In the genomic region with DNA sequence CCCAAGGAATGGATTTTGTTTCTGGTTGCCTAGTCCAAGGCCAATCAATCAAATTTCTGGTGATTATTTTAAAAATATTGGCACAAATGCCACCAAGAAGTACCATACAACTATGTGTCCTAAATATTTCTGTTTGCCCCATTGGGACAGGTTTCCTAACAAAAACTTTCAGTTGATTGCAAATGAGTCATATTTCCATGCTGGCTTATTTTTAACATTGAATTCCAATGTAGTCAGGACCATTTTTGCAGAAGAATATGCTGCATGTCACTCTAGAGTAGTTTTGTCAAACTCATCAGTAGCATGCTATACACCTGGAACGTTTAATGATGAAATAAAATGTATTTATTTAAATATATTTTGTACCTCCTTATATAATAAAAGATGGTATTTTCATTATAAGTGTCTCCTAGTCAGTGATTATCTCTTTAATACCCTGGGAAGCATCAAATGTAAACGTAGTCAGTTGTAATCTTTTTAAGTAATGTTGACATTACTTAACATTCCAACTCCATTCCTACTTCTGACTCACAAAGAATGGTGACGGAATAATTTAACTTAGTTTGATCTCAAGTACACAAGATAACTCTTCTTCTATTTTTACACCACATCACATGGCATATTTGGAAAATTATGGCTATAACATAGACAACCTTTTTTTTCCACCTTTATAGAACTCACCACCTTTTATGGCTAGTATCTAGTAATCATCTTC, we compare ENCODE assay signal across 20 cellular contexts. TPM values are rescaled to one million over a fixed set of nuclear protein-coding genes. Genes with fewer than 3 reads are reported as not detected.
DNase-seq lines count a peak whose midpoint lies in the region; ATAC-seq, FAIRE-seq and TF ChIP-seq lines count a peak whose summit lies in the region.
"Had no signal": no experiment of that assay in that cellular context is flagged by ENCODE, and none has a peak within 500 bp of the region (broad histone marks: within the 10 kb centered on the region; RNA-seq: fewer than 3 reads in every experiment).

No MANE protein-coding gene starts in this region.

- H3K36me3 ChIP-seq in SJSA1 (no peaks in the 10 kb centered on the region), fibroblast of lung (ENCODE audit: control insufficient read depth, insufficient read depth, low read length) (no peaks in the 10 kb centered on the region)
- H3K36me3 ChIP-seq: BLaER1 treated with 17β-estradiol and CSF1 and Interleukin-3, amounts not matched to agents 10 nM and 100 nM; gastrocnemius medialis; neural progenitor cell had no signal

- no peak for TF ChIP-seq CTCF in fibroblast of lung (conservative IDR thresholded peaks at IDR 0.05 in 1 of 2, IDR thresholded peaks at IDR 0.05 in 1 of 2; ENCODE audit: low read depth in 1 of 2, low read length in 2 of 2)

- H3K27ac Mint-ChIP-seq in activated naive CD8-positive, alpha-beta T cell treated with anti-CD3 and anti-CD28 coated beads for 36 hours = no peak overlapping the region
- H3K27ac Mint-ChIP-seq: activated T-helper 17 cell treated with anti-CD3 and anti-CD28 coated beads, Interleukin-2, amount 50 U/mL, for 72 hours; effector memory CD8-positive, alpha-beta T cell; GM23338; neural progenitor cell; stimulated activated memory B cell treated with anti-CD40 and anti-IgM and Interleukin-4, amounts not matched to agents 10 μg/mL and 1 μg/mL and 100 μg/mL, for 72 hours had no signal

- no peaks in the 10 kb centered on the region for H3K9me3 Mint-ChIP-seq in activated naive CD8-positive, alpha-beta T cell treated with anti-CD3 and anti-CD28 coated beads for 36 hours
- H3K9me3 Mint-ChIP-seq: GM23338; neural progenitor cell; stimulated activated memory B cell treated with anti-CD40 and anti-IgM and Interleukin-4, amounts not matched to agents 10 μg/mL and 1 μg/mL and 100 μg/mL, for 72 hours had no signal

- no peaks in the 10 kb centered on the region for H3K4me1 Mint-ChIP-seq in activated naive CD8-positive, alpha-beta T cell treated with anti-CD3 and anti-CD28 coated beads for 36 hours
- H3K4me1 Mint-ChIP-seq: activated T-helper 17 cell treated with anti-CD3 and anti-CD28 coated beads, Interleukin-2, amount 50 U/mL, for 72 hours; stimulated activated memory B cell treated with anti-CD40 and anti-IgM and Interleukin-4, amounts not matched to agents 10 μg/mL and 1 μg/mL and 100 μg/mL, for 72 hours had no signal

- H4K20me1 ChIP-seq in fibroblast of lung (ENCODE audit: control insufficient read depth, extremely low read depth, insufficient read depth, low read length) = no peaks in the 10 kb centered on the region
- H4K20me1 ChIP-seq: BLaER1 treated with 17β-estradiol and CSF1 and Interleukin-3, amounts not matched to agents 10 nM and 100 nM had no signal

- H3K4me3 ChIP-seq in SJSA1 = no peak overlapping the region
- no peak overlapping the region for H3K4me3 ChIP-seq in fibroblast of lung (replicated peaks in 1 of 4; ENCODE audit: control extremely low read depth in 1 of 4, insufficient read depth in 1 of 4, low read depth in 3 of 4, low read length in 4 of 4)
- H3K4me3 ChIP-seq in skeletal muscle cell (ENCODE audit: low read depth, low read length) = no peak overlapping the region
- H3K4me3 ChIP-seq: BLaER1 treated with 17β-estradiol and CSF1 and Interleukin-3, amounts not matched to agents 10 nM and 100 nM; gastrocnemius medialis; GM23338; neural progenitor cell had no signal

- no peak for DNase-seq in H54 (ENCODE audit: insufficient read length, low spot score)
- peak in 1 of 2 experiments; percentile 66 for DNase-seq in SJSA1 (ENCODE audit: low read depth in 1 of 2, low spot score in 2 of 2)
- DNase-seq in fibroblast of lung (ENCODE audit: low read depth in 2 of 2) = peak; percentile 73 to 77
- peak; percentile 36 for DNase-seq in skeletal muscle cell (ENCODE audit: low read depth)
- DNase-seq in NCI-H1930 (lab: John Stamatoyannopoulos, UW) = no peak
- no peak for DNase-seq in activated naive CD8-positive, alpha-beta T cell treated with anti-CD3 and anti-CD28 coated beads for 36 hours
- DNase-seq: cerebellar nuclear complex; effector memory CD8-positive, alpha-beta T cell; gastrocnemius medialis; left colon; NCI-H2029; NCI-H446 treated with DMSO at 0.1 percent for 48 hours had no signal

- no peak overlapping the region for H3K4me2 ChIP-seq in fibroblast of lung (ENCODE audit: extremely low read depth, insufficient read depth, low read length)
- H3K4me2 ChIP-seq: BLaER1 treated with 17β-estradiol and CSF1 and Interleukin-3, amounts not matched to agents 10 nM and 100 nM; GM23338; neural progenitor cell had no signal

- H3K27me3 Mint-ChIP-seq in activated naive CD8-positive, alpha-beta T cell treated with anti-CD3 and anti-CD28 coated beads for 36 hours = no peaks in the 10 kb centered on the region
- H3K27me3 Mint-ChIP-seq: activated T-helper 17 cell treated with anti-CD3 and anti-CD28 coated beads, Interleukin-2, amount 50 U/mL, for 72 hours; effector memory CD8-positive, alpha-beta T cell; stimulated activated memory B cell treated with anti-CD40 and anti-IgM and Interleukin-4, amounts not matched to agents 10 μg/mL and 1 μg/mL and 100 μg/mL, for 72 hours had no signal

- H2AFZ ChIP-seq in fibroblast of lung (ENCODE audit: low read length) = no peak overlapping the region
- H2AFZ ChIP-seq: GM23338, neural progenitor cell had no signal

- ATAC-seq in HG02970 (IDR thresholded peaks at IDR 0.05; ENCODE audit: low FRiP score, unreplicated experiment) (no peak), GM18511 (IDR thresholded peaks at IDR 0.05; ENCODE audit: unreplicated experiment) (no peak)
- ATAC-seq: activated T-helper 17 cell treated with anti-CD3 and anti-CD28 coated beads, Interleukin-2, amount 50 U/mL, for 72 hours; effector memory CD8-positive, alpha-beta T cell; gastrocnemius medialis; GM23338; left colon; stimulated activated memory B cell treated with anti-CD40 and anti-IgM and Interleukin-4, amounts not matched to agents 10 μg/mL and 1 μg/mL and 100 μg/mL, for 72 hours had no signal

- H3K4me3 Mint-ChIP-seq in activated naive CD8-positive, alpha-beta T cell treated with anti-CD3 and anti-CD28 coated beads for 36 hours = no peak overlapping the region
- H3K4me3 Mint-ChIP-seq: activated T-helper 17 cell treated with anti-CD3 and anti-CD28 coated beads, Interleukin-2, amount 50 U/mL, for 72 hours; effector memory CD8-positive, alpha-beta T cell; GM23338; neural progenitor cell; stimulated activated memory B cell treated with anti-CD40 and anti-IgM and Interleukin-4, amounts not matched to agents 10 μg/mL and 1 μg/mL and 100 μg/mL, for 72 hours had no signal

- H3K27me3 ChIP-seq in SJSA1 (replicated peaks) (no peaks in the 10 kb centered on the region), fibroblast of lung (ENCODE audit: control insufficient read depth, insufficient read depth, low read length) (no peaks in the 10 kb centered on the region)
- H3K27me3 ChIP-seq: BLaER1 treated with 17β-estradiol and CSF1 and Interleukin-3, amounts not matched to agents 10 nM and 100 nM; gastrocnemius medialis; neural progenitor cell had no signal

- H3K4me1 ChIP-seq in SJSA1 (replicated peaks) (peaks cover 44% of the 10 kb centered on the region), fibroblast of lung (ENCODE audit: control insufficient read depth, extremely low read depth, insufficient read depth, low read length) (peaks cover 12% of the 10 kb centered on the region)
- H3K4me1 ChIP-seq: BLaER1 treated with 17β-estradiol and CSF1 and Interleukin-3, amounts not matched to agents 10 nM and 100 nM; gastrocnemius medialis; neural progenitor cell had no signal

- FAIRE-seq in H54 (lab: Jason Lieb, UNC) = peak; percentile 78

- no peaks in the 10 kb centered on the region for H3K79me2 ChIP-seq in fibroblast of lung (ENCODE audit: control insufficient read depth, insufficient read depth, low read length)

- H3K9me3 ChIP-seq in SJSA1 (replicated peaks) = no peaks in the 10 kb centered on the region
- H3K9me3 ChIP-seq in fibroblast of lung (ENCODE audit: control insufficient read depth, insufficient read depth, low read depth, low read length) = no peaks in the 10 kb centered on the region
- H3K9me3 ChIP-seq: BLaER1 treated with 17β-estradiol and CSF1 and Interleukin-3, amounts not matched to agents 10 nM and 100 nM; gastrocnemius medialis had no signal

- H3K9ac ChIP-seq in fibroblast of lung (ENCODE audit: insufficient read depth, low read length) = no peak overlapping the region
- H3K9ac ChIP-seq: BLaER1 treated with 17β-estradiol and CSF1 and Interleukin-3, amounts not matched to agents 10 nM and 100 nM; neural progenitor cell had no signal

- TF ChIP-seq POLR2A in H54 (IDR thresholded peaks at IDR 0.05; ENCODE audit: low read depth, low read length) = no peak

- H3K27ac ChIP-seq in SJSA1 (peak overlapping the region; percentile 74), fibroblast of lung (ENCODE audit: insufficient read depth, low read length) (no peak overlapping the region)
- H3K27ac ChIP-seq: BLaER1 treated with 17β-estradiol and CSF1 and Interleukin-3, amounts not matched to agents 10 nM and 100 nM; gastrocnemius medialis; neural progenitor cell had no signal

- no peaks in the 10 kb centered on the region for H3K36me3 Mint-ChIP-seq in activated naive CD8-positive, alpha-beta T cell treated with anti-CD3 and anti-CD28 coated beads for 36 hours
- H3K36me3 Mint-ChIP-seq: neural progenitor cell; stimulated activated memory B cell treated with anti-CD40 and anti-IgM and Interleukin-4, amounts not matched to agents 10 μg/mL and 1 μg/mL and 100 μg/mL, for 72 hours had no signal

RNA-seq across cellular contexts. Expression of gene USH2A, which starts 39.0 kb away (rescaled TPM):
- total RNA-seq in SJSA1 (2014; rRNA removed; shearing (Covaris generic)) = not detected in 2 replicates
- total RNA-seq in fibroblast of lung = under 0.01 TPM in 2 replicates
- polyA plus RNA-seq in fibroblast of lung = 0.01 TPM in 2 replicates
- polyA plus RNA-seq in fibroblast of lung (2012) = 0.01 TPM in 1 of 2 replicates, not detected in the other
- polyA minus RNA-seq in fibroblast of lung (ENCODE audit: low replicate concordance) = not detected in 2 replicates
- not detected for total RNA-seq in activated naive CD8-positive, alpha-beta T cell treated with anti-CD3 and anti-CD28 coated beads for 36 hours
- total RNA-seq: activated T-helper 17 cell treated with anti-CD3 and anti-CD28 coated beads, Interleukin-2, amount 50 U/mL, for 72 hours; mononuclear cell had no signal

Comparison
In these comparisons a context has a peak if more than half of its experiments do, and no peak if none do; other contexts are left out.
1. DNase-seq: peak in fibroblast of lung (2 of 2) and skeletal muscle cell (single experiment); none in H54 (single experiment), NCI-H1930 (0 of 2) and activated naive CD8-positive, alpha-beta T cell treated with anti-CD3 and anti-CD28 coated beads for 36 hours (single experiment).